In genomic region chr17:18314059-18314730, GRCh38 we compare ENCODE assay signal across 1 cellular context.
A peak's percentile ranks its signal among the peaks of the same experiment; 100 is the strongest.
TF ChIP-seq lines count a peak whose summit lies in the region.

No MANE protein-coding gene starts in this region.

TF ChIP-seq in H1, 55 proteins besides CTCF, POLR2A, EP300 and RAD21:
- peak; percentile 62 to 75; a peak in 1 of 4 replicates for TF ChIP-seq SIN3A (conservative IDR thresholded peaks at IDR 0.05 in 1 of 2, IDR thresholded peaks at IDR 0.05 in 1 of 2; ENCODE audit: low read depth in 1 of 2, low read length in 2 of 2)
- TF ChIP-seq HDAC2 (IDR thresholded peaks at IDR 0.05; ENCODE audit: borderline replicate concordance in 1 of 2, low read depth in 2 of 2, low read length in 2 of 2): peak; percentile 15 to 25; a peak in 1 of 4 replicates
- TF ChIP-seq JUND (IDR thresholded peaks at IDR 0.05; ENCODE audit: low read length): no peak
- no peak for TF ChIP-seq ATF3 (IDR thresholded peaks at IDR 0.05; ENCODE audit: insufficient read depth, low read depth, low read length)
- peak; percentile 58; the same call in 1 of the 2 replicates for TF ChIP-seq MAX (IDR thresholded peaks at IDR 0.05)
- no peak for TF ChIP-seq BACH1 (IDR thresholded peaks at IDR 0.05; ENCODE audit: low read length)
- peak; percentile 79 for TF ChIP-seq KDM4A (IDR thresholded peaks at IDR 0.05; ENCODE audit: low read depth, low read length, severe bottlenecking)
- no peak for TF ChIP-seq CREB1 (IDR thresholded peaks at IDR 0.05)
- TF ChIP-seq RXRA (IDR thresholded peaks at IDR 0.05; ENCODE audit: insufficient read depth, low read depth, low read length): no peak
- TF ChIP-seq PHF8 (conservative IDR thresholded peaks at IDR 0.05; ENCODE audit: low read depth, low read length): peak; percentile 37
- TF ChIP-seq HDAC6 (IDR thresholded peaks at IDR 0.05; ENCODE audit: low read depth, low read length): no peak
- TF ChIP-seq EZH2 (IDR thresholded peaks at IDR 0.05; ENCODE audit: low read depth, low read length, severe bottlenecking): no peak
- no peak for TF ChIP-seq CTBP2 (IDR thresholded peaks at IDR 0.05; ENCODE audit: borderline replicate concordance, insufficient read depth, insufficient read length, low read length)
- no peak; the same call in 1 of the 2 replicates for TF ChIP-seq E2F6 (IDR thresholded peaks at IDR 0.05)
- no peak for TF ChIP-seq ASH2L (IDR thresholded peaks at IDR 0.05; ENCODE audit: low read length)
- TF ChIP-seq TCF12 (IDR thresholded peaks at IDR 0.05; ENCODE audit: low read depth, low read length): no peak
- no peak for TF ChIP-seq SIRT6 (IDR thresholded peaks at IDR 0.05; ENCODE audit: low read length)
- no peak for TF ChIP-seq POU5F1 (IDR thresholded peaks at IDR 0.05; ENCODE audit: low read depth, low read length)
- no peak for TF ChIP-seq NRF1 (IDR thresholded peaks at IDR 0.05; ENCODE audit: low read depth, low read length)
- TF ChIP-seq JUN (IDR thresholded peaks at IDR 0.05; ENCODE audit: low read depth, low read length): no peak
- 0 out of 2 replicates have a peak, but pooled peaks have one; percentile 10 for TF ChIP-seq KDM5A (IDR thresholded peaks at IDR 0.05; ENCODE audit: low read length)
- TF ChIP-seq CBX5 (IDR thresholded peaks at IDR 0.05; ENCODE audit: low read depth, low read length): no peak
- peak; percentile 41 for TF ChIP-seq SAP30 (IDR thresholded peaks at IDR 0.05; ENCODE audit: insufficient read depth, insufficient replicate concordance, low read length)
- TF ChIP-seq SP4 (IDR thresholded peaks at IDR 0.05; ENCODE audit: low read length): no peak
- TF ChIP-seq RFX5 (IDR thresholded peaks at IDR 0.05; ENCODE audit: borderline replicate concordance, low read depth, low read length): no peak
- TF ChIP-seq CHD1 (IDR thresholded peaks at IDR 0.05; ENCODE audit: low read depth, low read length): no peak
TF ChIP-seq in H1: peak in this region for 7.
